Comparison of ENCODE assay signal across 19 cellular contexts in the genomic region with DNA sequence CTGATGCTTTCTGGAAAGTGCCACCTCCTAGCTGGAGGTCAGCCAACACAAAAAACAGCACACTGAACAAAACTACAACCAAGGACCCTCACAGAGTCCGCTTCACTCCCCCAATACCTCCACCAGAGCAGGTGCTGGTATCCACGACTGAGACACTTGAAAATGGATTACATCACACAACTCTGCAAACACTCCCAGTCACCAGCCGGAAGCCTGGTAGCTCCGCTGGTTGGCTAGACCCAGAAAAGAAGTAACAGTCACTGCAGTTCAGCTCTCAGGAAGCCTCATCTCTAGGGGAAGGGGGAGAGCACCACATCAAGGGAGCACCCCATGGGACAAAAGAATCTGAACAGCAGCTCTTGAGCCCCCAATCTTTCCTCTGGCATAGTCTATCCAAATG.
DNase-seq lines count a peak whose midpoint lies in the region; ATAC-seq and TF ChIP-seq lines count a peak whose summit lies in the region.
"Had no signal": no experiment of that assay in that cellular context is flagged by ENCODE, and none has a peak within 500 bp of the region (broad histone marks: within the 10 kb centered on the region; RNA-seq: fewer than 3 reads in every experiment).

No MANE protein-coding gene starts in this region.

- H3K27ac ChIP-seq in lower lobe of right lung, result no peak overlapping the region
- H3K27ac ChIP-seq in testis, result no peak overlapping the region
- H3K27ac ChIP-seq in esophagus squamous epithelium, result no peak overlapping the region
- H3K27ac ChIP-seq: hepatocyte, VCaP had no signal

- H3K9me3 ChIP-seq in lower lobe of right lung, result no peaks in the 10 kb centered on the region
- no peaks in the 10 kb centered on the region for H3K9me3 ChIP-seq in testis
- H3K9me3 ChIP-seq in esophagus squamous epithelium, result no peaks in the 10 kb centered on the region

- no peaks in the 10 kb centered on the region for H3K4me1 ChIP-seq in lower lobe of right lung
- no peaks in the 10 kb centered on the region for H3K4me1 ChIP-seq in testis
- no peaks in the 10 kb centered on the region for H3K4me1 ChIP-seq in esophagus squamous epithelium

- ATAC-seq in lower lobe of right lung, result peak; percentile 80 to 90
- ATAC-seq: PC-3, T-helper 17 cell had no signal

- H3K4me3 ChIP-seq in lower lobe of right lung (no peak overlapping the region), testis (no peak overlapping the region), esophagus squamous epithelium (no peak overlapping the region)
- H3K4me3 ChIP-seq: hepatocyte, lung had no signal

- intact Hi-C loops in lower lobe of right lung (cut with DNase I), result no loop called here
- intact Hi-C loops in testis (cut with DNase I; ENCODE audit: low total_unique reads), result no loop called here
- intact Hi-C loops in esophagus squamous epithelium (cut with DNase I), result no loop called here

- TF ChIP-seq POLR2A in testis (IDR thresholded peaks at IDR 0.05) (no peak), esophagus squamous epithelium (IDR thresholded peaks at IDR 0.05) (no peak)

- 84% methylated on average over 4 of the region's 4 CpGs for WGBS in testis, 2 donors
- 100% methylated on average over 2 of the region's 4 CpGs; no CpG with 5 or more reads in 1 of the 2 donors for WGBS in esophagus squamous epithelium, 2 donors

- peak; percentile 19 for DNase-seq in activated T-cell treated with anti-CD3 and anti-CD28 coated beads, Interleukin-2, amount 50 U/mL, for 1 hour
- DNase-seq in activated T-cell treated with anti-CD3 and anti-CD28 coated beads for 4 hours (no peak), COLO668 (lab: John Stamatoyannopoulos, UW; ENCODE audit: unreplicated experiment) (peak; percentile 63), NCI-H510A (lab: John Stamatoyannopoulos, UW) (peak; percentile 62), lower lobe of right lung (no peak), testis (no peak), esophagus squamous epithelium (lab: John Stamatoyannopoulos, UW) (no peak), MV-4-11 (lab: John Stamatoyannopoulos, UW) (no peak)
- DNase-seq: activated CD4-positive, alpha-beta T cell treated with anti-CD3 and anti-CD28 coated beads, Interleukin-2, amount 50 U/mL, for 4 hours; caudate nucleus; DMS 273 treated with DMSO at 0.1 percent for 48 hours; NCI-H2171 treated with DMSO at 0.1 percent for 48 hours; NCI-H82; PC-3; stimulated activated CD4-positive, alpha-beta T cell treated with anti-CD3 and anti-CD28 coated beads, Interleukin-4, amount 100 ng/mL, for 4 hours; T-helper 17 cell had no signal

- H3K36me3 ChIP-seq in lower lobe of right lung, result no peaks in the 10 kb centered on the region
- no peaks in the 10 kb centered on the region for H3K36me3 ChIP-seq in testis (ENCODE audit: low read depth, missing control alignments)
- no peaks in the 10 kb centered on the region for H3K36me3 ChIP-seq in esophagus squamous epithelium

- H3K27me3 ChIP-seq in lower lobe of right lung (ENCODE audit: low read depth), result no peaks in the 10 kb centered on the region
- H3K27me3 ChIP-seq in testis, result no peaks in the 10 kb centered on the region
- no peaks in the 10 kb centered on the region for H3K27me3 ChIP-seq in esophagus squamous epithelium
- H3K27me3 ChIP-seq: hepatocyte had no signal

- TF ChIP-seq CTCF in lower lobe of right lung (IDR thresholded peaks at IDR 0.05), result no peak
- TF ChIP-seq CTCF in testis (IDR thresholded peaks at IDR 0.05), result no peak
- no peak for TF ChIP-seq CTCF in esophagus squamous epithelium (IDR thresholded peaks at IDR 0.05)

Comparison
In these comparisons a context has a peak if more than half of its experiments do, and no peak if none do; other contexts are left out.
1. DNase-seq: peak in activated T-cell treated with anti-CD3 and anti-CD28 coated beads, Interleukin-2, amount 50 U/mL, for 1 hour (single experiment), COLO668 (single experiment) and NCI-H510A (single experiment); none in activated T-cell treated with anti-CD3 and anti-CD28 coated beads for 4 hours (single experiment), lower lobe of right lung (single experiment), testis (single experiment), esophagus squamous epithelium (single experiment) and MV-4-11 (single experiment).